ENCODE assay signal across 11 cellular contexts in the genomic region with DNA sequence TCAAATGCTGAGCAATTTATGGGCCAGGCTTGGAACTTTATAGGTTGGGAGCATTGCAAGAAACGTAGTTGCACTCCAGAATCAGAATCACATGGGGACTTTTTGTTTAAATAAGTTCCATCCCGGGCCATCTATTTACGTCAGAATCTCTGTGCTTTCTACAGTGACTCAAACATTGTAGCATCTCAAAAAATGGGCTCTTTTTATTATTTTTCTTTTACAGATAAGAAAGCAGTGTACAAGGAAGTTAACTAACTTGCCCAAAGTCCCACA. TPM values are rescaled to one million over a fixed set of nuclear protein-coding genes. Genes with fewer than 3 reads are reported as not detected.
DNase-seq lines count a peak whose midpoint lies in the region; ATAC-seq and TF ChIP-seq lines count a peak whose summit lies in the region.
"Had no signal": no experiment of that assay in that cellular context is flagged by ENCODE, and none has a peak within 500 bp of the region (broad histone marks: within the 10 kb centered on the region; RNA-seq: fewer than 3 reads in every experiment).

No MANE protein-coding gene starts in this region.

- no peaks in the 10 kb centered on the region for H3K4me1 Mint-ChIP-seq in CD8-positive, alpha-beta memory T cell
- H3K4me1 Mint-ChIP-seq: CD4-positive, alpha-beta memory T cell had no signal

- peak overlapping the region; percentile 61 for H3K4me3 ChIP-seq in WERI-Rb-1 (ENCODE audit: low read depth, low read length)
- H3K4me3 ChIP-seq in CD8-positive, alpha-beta memory T cell (ENCODE audit: low read length) = no peak overlapping the region

- H3K36me3 Mint-ChIP-seq in CD8-positive, alpha-beta memory T cell = peaks cover 0 to 11% (median 2%) of the 10 kb centered on the region in 3 donors

- H3K27ac ChIP-seq in WERI-Rb-1 (peak overlapping the region; percentile 89), foreskin keratinocyte (peak overlapping the region; percentile 78)
- H3K27ac ChIP-seq in CD8-positive, alpha-beta memory T cell (ENCODE audit: low read depth, low read length) = no peak overlapping the region

- peaks cover 0 to 2% of the 10 kb centered on the region in 2 donors for H3K27me3 Mint-ChIP-seq in CD8-positive, alpha-beta memory T cell
- H3K27me3 Mint-ChIP-seq: CD4-positive, alpha-beta memory T cell had no signal

- no peaks in the 10 kb centered on the region for H3K4me1 ChIP-seq in foreskin keratinocyte
- no peaks in the 10 kb centered on the region for H3K4me1 ChIP-seq in CD8-positive, alpha-beta memory T cell (ENCODE audit: insufficient read depth, low read length)

- peaks cover 7% of the 10 kb centered on the region; the same call in 1 of the 2 replicates for H3K36me3 ChIP-seq in WERI-Rb-1
- no peaks in the 10 kb centered on the region for H3K36me3 ChIP-seq in CD8-positive, alpha-beta memory T cell (ENCODE audit: insufficient read depth, low read length)

- POLR2A ChIA-PET in CD8-positive, alpha-beta memory T cell (lab: Charles Lee) = no interaction called here

- peak; percentile 22 for DNase-seq in AG20443 (ENCODE audit: low spot score)
- DNase-seq in WERI-Rb-1 = no peak
- no peak for DNase-seq in foreskin keratinocyte
- DNase-seq in omental fat pad (ENCODE audit: low spot score) = no peak
- DNase-seq in NCI-H1417 treated with DMSO at 0.1 percent for 48 hours (lab: John Stamatoyannopoulos, UW) = no peak
- DNase-seq in AG08395 (ENCODE audit: low spot score) = no peak
- no peak for DNase-seq in CD8-positive, alpha-beta memory T cell
- DNase-seq: CD4-positive, alpha-beta memory T cell had no signal

- peaks cover 0 to 6% (median 4%) of the 10 kb centered on the region in 5 donors for H3K9me3 Mint-ChIP-seq in CD8-positive, alpha-beta memory T cell

- H3K27ac Mint-ChIP-seq in CD8-positive, alpha-beta memory T cell = no peak overlapping the region
- H3K27ac Mint-ChIP-seq: activated naive CD4-positive, alpha-beta T cell treated with anti-CD3 and anti-CD28 coated beads, Interleukin-2, amount 50 U/mL, for 72 hours; CD4-positive, alpha-beta memory T cell had no signal

- ATAC-seq in foreskin keratinocyte = no peak
- ATAC-seq in omental fat pad (ENCODE audit: low FRiP score) = peak; percentile 18
- ATAC-seq in GM18861 (IDR thresholded peaks at IDR 0.05; ENCODE audit: unreplicated experiment) = no peak
- ATAC-seq: activated naive CD4-positive, alpha-beta T cell treated with anti-CD3 and anti-CD28 coated beads, Interleukin-2, amount 50 U/mL, for 72 hours had no signal

- no peak overlapping the region for H3K4me3 Mint-ChIP-seq in CD8-positive, alpha-beta memory T cell
- H3K4me3 Mint-ChIP-seq: CD4-positive, alpha-beta memory T cell had no signal

- TF ChIP-seq CTCF in WERI-Rb-1 (IDR thresholded peaks at IDR 0.05; ENCODE audit: low read depth, low read length) (no peak), foreskin keratinocyte (conservative IDR thresholded peaks at IDR 0.05) (no peak), omental fat pad (IDR thresholded peaks at IDR 0.05) (no peak)

- H3K9me3 ChIP-seq in WERI-Rb-1 (ENCODE audit: severe bottlenecking) = no peaks in the 10 kb centered on the region
- H3K9me3 ChIP-seq in CD8-positive, alpha-beta memory T cell (ENCODE audit: low read length) = no peaks in the 10 kb centered on the region

- CTCF ChIA-PET in CD8-positive, alpha-beta memory T cell (lab: Charles Lee) = no interaction called here

- H3K27me3 ChIP-seq in WERI-Rb-1 (ENCODE audit: insufficient read depth, low read depth, severe bottlenecking) = no peaks in the 10 kb centered on the region
- no peaks in the 10 kb centered on the region for H3K27me3 ChIP-seq in foreskin keratinocyte
- H3K27me3 ChIP-seq in CD8-positive, alpha-beta memory T cell (ENCODE audit: insufficient read depth, low read length, poor library complexity, severe bottlenecking) = no peaks in the 10 kb centered on the region

RNA-seq across cellular contexts. Expression of a gene that starts 10.2 kb away (rescaled TPM):
- total RNA-seq in foreskin keratinocyte (12.2 and 13.7 TPM in 2 replicates), omental fat pad (10 to 100 TPM in 3 of 4 donors, 1 to 10 TPM in 1; 9.6 to 25.2 (median 11.9) TPM)
- polyA plus RNA-seq in foreskin keratinocyte = 11.2 and 14.5 TPM in 2 replicates
- total RNA-seq in CD8-positive, alpha-beta memory T cell = not detected
- polyA plus RNA-seq in CD8-positive, alpha-beta memory T cell = 0.14 TPM
- total RNA-seq: activated naive CD4-positive, alpha-beta T cell treated with anti-CD3 and anti-CD28 coated beads, Interleukin-2, amount 50 U/mL, for 72 hours; T-helper 2 cell treated with Interferon-gamma antibody and Interleukin-4, amounts not matched to agents 100 ng/mL and 5 ng/mL, for 36 hours had no signal

RNA-seq across cellular contexts. Expression of a gene that starts 52.0 kb away (rescaled TPM):
- not detected in 2 replicates for total RNA-seq in foreskin keratinocyte
- not detected in 2 replicates for polyA plus RNA-seq in foreskin keratinocyte
- total RNA-seq in omental fat pad = 1 to 10 TPM; 2.3 to 9.7 (median 5.5) TPM
- total RNA-seq in CD8-positive, alpha-beta memory T cell = not detected
- not detected for polyA plus RNA-seq in CD8-positive, alpha-beta memory T cell
- total RNA-seq: activated naive CD4-positive, alpha-beta T cell treated with anti-CD3 and anti-CD28 coated beads, Interleukin-2, amount 50 U/mL, for 72 hours; CD4-positive, alpha-beta memory T cell; T-helper 2 cell treated with Interferon-gamma antibody and Interleukin-4, amounts not matched to agents 100 ng/mL and 5 ng/mL, for 36 hours had no signal
- polyA plus RNA-seq: CD4-positive, alpha-beta memory T cell had no signal

Comparison
In these comparisons a context has a peak if more than half of its experiments do, and no peak if none do; other contexts are left out.
1. RNA of a gene that starts 10.2 kb away (total RNA-seq): 9.6 to 25.2 TPM in omental fat pad and 12.2 to 13.7 TPM in foreskin keratinocyte; not detected in CD8-positive, alpha-beta memory T cell; every median in the first group is over 4 times any median in the second.